Comparison of ENCODE assay signal across 1 cellular context in genomic region chr19:46573679-46574522, GRCh38.
TF ChIP-seq lines count a peak whose summit lies in the region.

No MANE protein-coding gene starts in this region.

TF ChIP-seq in A549, 52 proteins besides CTCF, POLR2A, EP300 and RAD21 (continued from another document):
- no peak for TF ChIP-seq REST (IDR thresholded peaks at IDR 0.05)
- no peak for TF ChIP-seq MAX (IDR thresholded peaks at IDR 0.05)
- TF ChIP-seq NPAS2 (CRISPR knock-in tag; IDR thresholded peaks at IDR 0.05; ENCODE audit: borderline replicate concordance): no peak
- TF ChIP-seq ZSCAN20 (CRISPR knock-in tag; IDR thresholded peaks at IDR 0.05): no peak
- no peak for TF ChIP-seq ZNF302 (CRISPR knock-in tag; IDR thresholded peaks at IDR 0.05)
- no peak for TF ChIP-seq CHD4 (IDR thresholded peaks at IDR 0.05; ENCODE audit: borderline replicate concordance)
- no peak for TF ChIP-seq TP53 (CRISPR knock-in tag; IDR thresholded peaks at IDR 0.05)
- TF ChIP-seq FOSB (CRISPR knock-in tag; IDR thresholded peaks at IDR 0.05): no peak
- TF ChIP-seq CBX2 (IDR thresholded peaks at IDR 0.05; ENCODE audit: borderline replicate concordance, low read depth): no peak
- TF ChIP-seq BHLHE40 (IDR thresholded peaks at IDR 0.05; ENCODE audit: low read depth, low read length): no peak
- TF ChIP-seq MYC (IDR thresholded peaks at IDR 0.05; ENCODE audit: borderline replicate concordance, low read length): no peak
- no peak for TF ChIP-seq HOXB13 (CRISPR knock-in tag; IDR thresholded peaks at IDR 0.05; ENCODE audit: low read depth)
- TF ChIP-seq EHF (CRISPR knock-in tag; IDR thresholded peaks at IDR 0.05): no peak
- no peak for TF ChIP-seq PHF8 (IDR thresholded peaks at IDR 0.05; ENCODE audit: borderline replicate concordance, low read depth)
